38 cellular contexts compared by ENCODE assay signal in genomic region chr7:29415215-29415614, GRCh38.
"Had no signal": no experiment of that assay in that cellular context is flagged by ENCODE, and none has a peak within 500 bp of the region (broad histone marks: within the 10 kb centered on the region; RNA-seq: fewer than 3 reads in every experiment).

No MANE protein-coding gene starts in this region.

- H3K27me3 Mint-ChIP-seq: activated CD4-positive, alpha-beta memory T cell treated with anti-CD3 and anti-CD28 coated beads, Interleukin-2, amount 10 ng/mL, durations not matched to agents 7 days and 5 days; activated CD4-positive, alpha-beta T cell treated with anti-CD3 and anti-CD28 coated beads for 36 hours; activated CD8-positive, alpha-beta memory T cell treated with anti-CD3 and anti-CD28 coated beads, Interleukin-2, amount 10 ng/mL, durations not matched to agents 7 days and 5 days had no signal

- ATAC-seq: activated CD4-positive, alpha-beta T cell treated with anti-CD3 and anti-CD28 coated beads for 36 hours; activated CD4-positive, CD25-positive, alpha-beta regulatory T cell treated with anti-CD3 and anti-CD28 coated beads, Interleukin-2, amount 50 U/mL, for 24 hours; activated CD8-positive, alpha-beta memory T cell treated with anti-CD3 and anti-CD28 coated beads, Interleukin-2, amount 10 ng/mL, durations not matched to agents 7 days and 5 days; activated CD8-positive, alpha-beta T cell treated with anti-CD3 and anti-CD28 coated beads, Interleukin-2, amount 10 ng/mL, durations not matched to agents 7 days and 5 days; activated naive CD4-positive, alpha-beta T cell treated with anti-CD3 and anti-CD28 coated beads, Interleukin-2, amount 50 U/mL, for 72 hours; activated T-cell treated with anti-CD3 and anti-CD28 coated beads, Interleukin-2, amount 50 U/mL, for 4 hours; activated T-cell treated with anti-CD3 and anti-CD28 coated beads, Interleukin-2, amount 50 U/mL, for 72 hours; activated T-helper 17 cell treated with anti-CD3 and anti-CD28 coated beads, Interleukin-2, amount 50 U/mL, for 72 hours; body of pancreas; WTC11 had no signal

- H3K9me3 Mint-ChIP-seq: activated CD4-positive, alpha-beta memory T cell treated with anti-CD3 and anti-CD28 coated beads, Interleukin-2, amount 10 ng/mL, durations not matched to agents 7 days and 5 days; activated CD4-positive, alpha-beta T cell treated with anti-CD3 and anti-CD28 coated beads, Interleukin-2, amount 10 ng/mL, durations not matched to agents 7 days and 5 days; activated naive CD4-positive, alpha-beta T cell treated with anti-CD3 and anti-CD28 coated beads for 36 hours; activated naive CD4-positive, alpha-beta T cell treated with anti-CD3 and anti-CD28 coated beads, Interleukin-2, amount 50 U/mL, for 72 hours; activated naive CD8-positive, alpha-beta T cell treated with anti-CD3 and anti-CD28 coated beads for 36 hours; activated T-cell treated with anti-CD3 and anti-CD28 coated beads, Interleukin-2, amount 50 U/mL, for 4 hours; activated T-cell treated with anti-CD3 and anti-CD28 coated beads, Interleukin-2, amount 50 U/mL, for 72 hours; activated T-helper 1 cell treated with anti-CD3 and anti-CD28 coated beads, Interleukin-12 subunit alpha, Interleukin-12 subunit beta, Interleukin-2, Interleukin-4 antibody, amounts not matched to agents 30 ng/mL and 10 ng/mL and 1 ng/mL, durations not matched to agents 14 hours and 24 hours and 36 hours; activated T-helper 17 cell treated with anti-CD3 and anti-CD28 coated beads, Interleukin-2, amount 50 U/mL, for 72 hours; T-helper 1 cell treated with Interleukin-12 subunit alpha and Interleukin-12 subunit beta and Interleukin-4 antibody, amounts not matched to agents 30 μg/mL and 1 μg/mL, for 36 hours; T-helper 2 cell treated with Interferon-gamma antibody and Interleukin-4, amounts not matched to agents 5 μg/mL and 100 μg/mL, for 36 hours; WTC11 had no signal

- H3K36me3 ChIP-seq: adrenal gland, brain microvascular endothelial cell, breast epithelium, WERI-Rb-1 had no signal

- H3K4me3 ChIP-seq: adrenal gland, body of pancreas, breast epithelium had no signal

- H3K36me3 Mint-ChIP-seq: activated CD8-positive, alpha-beta memory T cell treated with anti-CD3 and anti-CD28 coated beads, Interleukin-2, amount 10 ng/mL, durations not matched to agents 7 days and 5 days; activated naive CD4-positive, alpha-beta T cell treated with anti-CD3 and anti-CD28 coated beads, Interleukin-2, amount 50 U/mL, for 72 hours; activated naive CD8-positive, alpha-beta T cell treated with anti-CD3 and anti-CD28 coated beads for 36 hours; WTC11 had no signal

- H3K4me1 ChIP-seq: adrenal gland, breast epithelium had no signal

- H3K4me1 Mint-ChIP-seq: activated CD4-positive, alpha-beta memory T cell treated with anti-CD3 and anti-CD28 coated beads, Interleukin-2, amount 10 ng/mL, durations not matched to agents 7 days and 5 days; activated CD4-positive, alpha-beta T cell treated with anti-CD3 and anti-CD28 coated beads for 36 hours; activated CD4-positive, alpha-beta T cell treated with anti-CD3 and anti-CD28 coated beads, Interleukin-2, amount 10 ng/mL, durations not matched to agents 7 days and 5 days; activated naive CD8-positive, alpha-beta T cell treated with anti-CD3 and anti-CD28 coated beads for 36 hours; activated T-helper 17 cell treated with anti-CD3 and anti-CD28 coated beads, Interleukin-2, amount 50 U/mL, for 72 hours had no signal

- H3K27ac ChIP-seq: adrenal gland, body of pancreas, brain microvascular endothelial cell, breast epithelium, WERI-Rb-1 had no signal

- H3K27ac Mint-ChIP-seq: activated CD4-positive, alpha-beta memory T cell treated with anti-CD3 and anti-CD28 coated beads, Interleukin-2, amount 10 ng/mL, durations not matched to agents 7 days and 5 days; activated CD4-positive, alpha-beta T cell treated with anti-CD3 and anti-CD28 coated beads for 36 hours; activated CD4-positive, alpha-beta T cell treated with anti-CD3 and anti-CD28 coated beads, Interleukin-2, amount 10 ng/mL, durations not matched to agents 7 days and 5 days; activated CD8-positive, alpha-beta memory T cell treated with anti-CD3 and anti-CD28 coated beads, Interleukin-2, amount 10 ng/mL, durations not matched to agents 7 days and 5 days; activated CD8-positive, alpha-beta T cell treated with anti-CD3 and anti-CD28 coated beads, Interleukin-2, amount 10 ng/mL, durations not matched to agents 7 days and 5 days; activated naive CD4-positive, alpha-beta T cell treated with anti-CD3 and anti-CD28 coated beads for 36 hours; activated naive CD4-positive, alpha-beta T cell treated with anti-CD3 and anti-CD28 coated beads, Interleukin-2, amount 50 U/mL, for 72 hours; activated naive CD8-positive, alpha-beta T cell treated with anti-CD3 and anti-CD28 coated beads for 36 hours; activated T-cell treated with anti-CD3 and anti-CD28 coated beads, Interleukin-2, amount 50 U/mL, for 72 hours; activated T-helper 1 cell treated with anti-CD3 and anti-CD28 coated beads, Interleukin-12 subunit alpha, Interleukin-12 subunit beta, Interleukin-2, Interleukin-4 antibody, amounts not matched to agents 30 ng/mL and 10 ng/mL and 1 ng/mL, durations not matched to agents 14 hours and 24 hours and 36 hours; activated T-helper 17 cell treated with anti-CD3 and anti-CD28 coated beads, Interleukin-2, amount 50 U/mL, for 72 hours; T-helper 1 cell treated with Interleukin-12 subunit alpha and Interleukin-12 subunit beta and Interleukin-4 antibody, amounts not matched to agents 30 μg/mL and 1 μg/mL, for 36 hours; T-helper 2 cell treated with Interferon-gamma antibody and Interleukin-4, amounts not matched to agents 5 μg/mL and 100 μg/mL, for 36 hours; WTC11 had no signal

- H3K27me3 ChIP-seq: adrenal gland, body of pancreas, brain microvascular endothelial cell, breast epithelium had no signal

- H3K4me3 Mint-ChIP-seq: activated CD4-positive, alpha-beta memory T cell treated with anti-CD3 and anti-CD28 coated beads, Interleukin-2, amount 10 ng/mL, durations not matched to agents 7 days and 5 days; activated CD4-positive, alpha-beta T cell treated with anti-CD3 and anti-CD28 coated beads for 36 hours; activated CD4-positive, alpha-beta T cell treated with anti-CD3 and anti-CD28 coated beads, Interleukin-2, amount 10 ng/mL, durations not matched to agents 7 days and 5 days; activated CD8-positive, alpha-beta memory T cell treated with anti-CD3 and anti-CD28 coated beads, Interleukin-2, amount 10 ng/mL, durations not matched to agents 7 days and 5 days; activated CD8-positive, alpha-beta T cell treated with anti-CD3 and anti-CD28 coated beads, Interleukin-2, amount 10 ng/mL, durations not matched to agents 7 days and 5 days; activated naive CD4-positive, alpha-beta T cell treated with anti-CD3 and anti-CD28 coated beads for 36 hours; activated naive CD8-positive, alpha-beta T cell treated with anti-CD3 and anti-CD28 coated beads for 36 hours; activated T-cell treated with anti-CD3 and anti-CD28 coated beads, Interleukin-2, amount 50 U/mL, for 4 hours; activated T-cell treated with anti-CD3 and anti-CD28 coated beads, Interleukin-2, amount 50 U/mL, for 72 hours; activated T-helper 1 cell treated with anti-CD3 and anti-CD28 coated beads, Interleukin-12 subunit alpha, Interleukin-12 subunit beta, Interleukin-2, Interleukin-4 antibody, amounts not matched to agents 30 ng/mL and 10 ng/mL and 1 ng/mL, durations not matched to agents 14 hours and 24 hours and 36 hours; activated T-helper 17 cell treated with anti-CD3 and anti-CD28 coated beads, Interleukin-2, amount 50 U/mL, for 72 hours; T-helper 1 cell treated with Interleukin-12 subunit alpha and Interleukin-12 subunit beta and Interleukin-4 antibody, amounts not matched to agents 30 μg/mL and 1 μg/mL, for 36 hours; T-helper 2 cell treated with Interferon-gamma antibody and Interleukin-4, amounts not matched to agents 5 μg/mL and 100 μg/mL, for 36 hours; WTC11 had no signal

- DNase-seq: activated CD4-positive, alpha-beta memory T cell treated with anti-CD3 and anti-CD28 coated beads, Interleukin-2, amount 10 ng/mL, durations not matched to agents 7 days and 5 days; activated CD4-positive, alpha-beta T cell treated with anti-CD3 and anti-CD28 coated beads for 1 hour; activated CD4-positive, alpha-beta T cell treated with anti-CD3 and anti-CD28 coated beads for 36 hours; activated CD4-positive, alpha-beta T cell treated with anti-CD3 and anti-CD28 coated beads for 48 hours; activated CD4-positive, alpha-beta T cell treated with anti-CD3 and anti-CD28 coated beads, Interleukin-2, amount 10 ng/mL, durations not matched to agents 7 days and 5 days; activated CD4-positive, alpha-beta T cell treated with anti-CD3 and anti-CD28 coated beads, Interleukin-2, amount 50 U/mL, for 48 hours; activated CD4-positive, CD25-positive, alpha-beta regulatory T cell; activated CD8-positive, alpha-beta memory T cell treated with anti-CD3 and anti-CD28 coated beads for 24 hours; activated CD8-positive, alpha-beta memory T cell treated with anti-CD3 and anti-CD28 coated beads, Interleukin-2, amount 10 ng/mL, durations not matched to agents 7 days and 5 days; activated CD8-positive, alpha-beta T cell treated with anti-CD3 and anti-CD28 coated beads, Interleukin-2, amount 10 ng/mL, durations not matched to agents 7 days and 5 days; activated effector memory CD4-positive, alpha-beta T cell treated with anti-CD3 and anti-CD28 coated beads, Interleukin-2, amount 50 U/mL, for 16 hours; activated gamma-delta T cell treated with Interleukin-2 at 50 U/mL for 16 hours; activated naive CD4-positive, alpha-beta T cell; activated naive CD4-positive, alpha-beta T cell treated with anti-CD3 and anti-CD28 coated beads for 36 hours; activated naive CD4-positive, alpha-beta T cell treated with anti-CD3 and anti-CD28 coated beads, Interleukin-2, amount 50 U/mL, for 16 hours; activated naive CD8-positive, alpha-beta T cell treated with anti-CD3 and anti-CD28 coated beads for 36 hours; activated T-cell treated with anti-CD3 and anti-CD28 coated beads for 4 hours; activated T-cell treated with anti-CD3 and anti-CD28 coated beads, Interleukin-2, amount 50 U/mL, for 1 hour; activated T-cell treated with anti-CD3 and anti-CD28 coated beads, Interleukin-2, amount 50 U/mL, for 4 hours; activated T-cell treated with anti-CD3 and anti-CD28 coated beads, Interleukin-2, amount 50 U/mL, for 72 hours; adrenal gland; amniotic stem cell; aorta; body of pancreas; brain microvascular endothelial cell; central memory CD4-positive, alpha-beta T cell; T-helper 1 cell; T-helper 2 cell; T-helper 9 cell; WERI-Rb-1 had no signal

- H3K9me3 ChIP-seq: adrenal gland, body of pancreas, breast epithelium had no signal
